Comparison of ENCODE assay signal across 13 cellular contexts in genomic region chr7:101885597-101885955, GRCh38.
A peak's percentile ranks its signal among the peaks of the same experiment; 100 is the strongest.
DNase-seq lines count a peak whose midpoint lies in the region; ATAC-seq and TF ChIP-seq lines count a peak whose summit lies in the region.
"Had no signal": no experiment of that assay in that cellular context is flagged by ENCODE, and none has a peak within 500 bp of the region (broad histone marks: within the 10 kb centered on the region; RNA-seq: fewer than 3 reads in every experiment).

No MANE protein-coding gene starts in this region.

- H3K27me3 Mint-ChIP-seq in Calu3 (ENCODE audit: unreplicated experiment) (no peaks in the 10 kb centered on the region), WTC11 (ENCODE audit: low read depth) (no peaks in the 10 kb centered on the region)

- H3K9me3 ChIP-seq in lower lobe of right lung, result no peaks in the 10 kb centered on the region
- H3K9me3 ChIP-seq in stomach, result no peaks in the 10 kb centered on the region
- H3K9me3 ChIP-seq: BE2C, SK-N-SH had no signal

- BruUV-seq in Calu3 (replicated peaks; lab: Mats Ljungman, UMichigan), result no TSS peak

- peaks cover 8% of the 10 kb centered on the region for H3K36me3 Mint-ChIP-seq in Calu3 (ENCODE audit: insufficient read depth, unreplicated experiment)
- no peaks in the 10 kb centered on the region for H3K36me3 Mint-ChIP-seq in WTC11

- TF ChIP-seq EP300 in stomach (IDR thresholded peaks at IDR 0.05), result no peak

- CTCF ChIA-PET in Calu3 (lab: Charles Lee), result no interaction called here
- CTCF ChIA-PET in WTC11 (lab: Charles Lee), result interaction anchor here (1.2 kb wide), 2 partner anchors 15 kb away, joined by 4 read pairs; no protein-coding TSS in a partner anchor

- H3K36me3 ChIP-seq in lower lobe of right lung (no peaks in the 10 kb centered on the region), stomach (no peaks in the 10 kb centered on the region)
- H3K36me3 ChIP-seq: BE2C had no signal

- no peak for ATAC-seq in WTC11
- ATAC-seq in lower lobe of right lung, result no peak
- ATAC-seq in GM19397 (IDR thresholded peaks at IDR 0.05; ENCODE audit: unreplicated experiment), result no peak
- ATAC-seq in GM21529 (IDR thresholded peaks at IDR 0.05; ENCODE audit: unreplicated experiment), result no peak
- ATAC-seq: HCT116 had no signal

- no peak for DNase-seq in Calu3
- DNase-seq in WTC11 (ENCODE audit: low spot score), result no peak
- DNase-seq in lower lobe of right lung, result peak; percentile 44
- peak; percentile 35 for DNase-seq in stomach
- no peak for DNase-seq in cerebellum (ENCODE audit: low spot score)
- DNase-seq in RKO (ENCODE audit: low spot score), result no peak
- DNase-seq: BE2C, NCI-H1417 treated with DMSO at 0.1 percent for 48 hours, SK-N-SH had no signal

- H3K4me3 ChIP-seq in lower lobe of right lung (no peak overlapping the region), stomach (no peak overlapping the region)

- POLR2A ChIA-PET in WTC11 (lab: Charles Lee), result no interaction called here

- H3K4me1 ChIP-seq in lower lobe of right lung (peaks cover 55% of the 10 kb centered on the region), stomach (peaks cover 40 to 91% (median 66%) of the 10 kb centered on the region in 4 donors)

- no peak for TF ChIP-seq CTCF in Calu3 (IDR thresholded peaks at IDR 0.05; ENCODE audit: unreplicated experiment)
- no peak for TF ChIP-seq CTCF in WTC11 (IDR thresholded peaks at IDR 0.05)
- no peak for TF ChIP-seq CTCF in lower lobe of right lung (IDR thresholded peaks at IDR 0.05)
- TF ChIP-seq CTCF in stomach (IDR thresholded peaks at IDR 0.05), result no peak

- H3K4me3 Mint-ChIP-seq in Calu3 (ENCODE audit: low read depth, unreplicated experiment) (no peak overlapping the region), WTC11 (no peak overlapping the region)
- H3K4me3 Mint-ChIP-seq: nephron had no signal

- no peaks in the 10 kb centered on the region for H3K27me3 ChIP-seq in lower lobe of right lung (ENCODE audit: low read depth)
- H3K27me3 ChIP-seq in stomach, result no peaks in the 10 kb centered on the region
- H3K27me3 ChIP-seq: BE2C had no signal

- H3K4me1 Mint-ChIP-seq in Calu3 (ENCODE audit: low read depth, unreplicated experiment) (peaks cover 38% of the 10 kb centered on the region), WTC11 (peaks cover 61% of the 10 kb centered on the region)

- intact Hi-C loops in Calu3 (cut with micrococcal nuclease; ENCODE audit: unreplicated experiment), result no loop called here
- intact Hi-C loops in lower lobe of right lung (cut with DNase I), result no loop called here
- intact Hi-C loops in stomach (cut with DNase I; ENCODE audit: low total_unique reads), result loop anchor here (10.0 kb wide), 1 partner anchor 49 kb away; no protein-coding TSS in a partner anchor

- H3K9me3 Mint-ChIP-seq in Calu3 (ENCODE audit: low read depth, unreplicated experiment), result no peaks in the 10 kb centered on the region
- no peaks in the 10 kb centered on the region for H3K9me3 Mint-ChIP-seq in WTC11
- H3K9me3 Mint-ChIP-seq: nephron had no signal

- no peak for TF ChIP-seq POLR2A in stomach (IDR thresholded peaks at IDR 0.05)

- peak overlapping the region; percentile 50 for H3K27ac Mint-ChIP-seq in Calu3 (ENCODE audit: unreplicated experiment)
- H3K27ac Mint-ChIP-seq in WTC11, result peak overlapping the region; percentile 84; the same call in 1 of the 2 replicates

- 29 to 52% (median 44%) methylated on average over 12 of the region's 12 CpGs for WGBS in stomach, 5 donors

- H3K27ac ChIP-seq in lower lobe of right lung (no peak overlapping the region), stomach (peak overlapping the region in 4 of 5 donors; percentile 43 to 90 (median 59))

TF ChIP-seq in WTC11, 78 proteins besides CTCF, POLR2A, EP300 and RAD21:
- no peak for TF ChIP-seq HMGA2 (CRISPR knock-in tag; IDR thresholded peaks at IDR 0.05)
- TF ChIP-seq ZNF121 (CRISPR knock-in tag; IDR thresholded peaks at IDR 0.05), result no peak
- no peak for TF ChIP-seq EMX1 (CRISPR knock-in tag; IDR thresholded peaks at IDR 0.05)
- TF ChIP-seq ZBTB43 (CRISPR knock-in tag; IDR thresholded peaks at IDR 0.05), result no peak
- no peak for TF ChIP-seq TEAD1 (CRISPR knock-in tag; IDR thresholded peaks at IDR 0.05)
- TF ChIP-seq JUN (CRISPR knock-in tag; IDR thresholded peaks at IDR 0.05), result no peak
- TF ChIP-seq ZNF219 (CRISPR knock-in tag; IDR thresholded peaks at IDR 0.05; ENCODE audit: borderline replicate concordance), result no peak
- TF ChIP-seq NR1H2 (CRISPR knock-in tag; IDR thresholded peaks at IDR 0.05), result no peak
- no peak for TF ChIP-seq ZNF232 (CRISPR knock-in tag; IDR thresholded peaks at IDR 0.05)
- TF ChIP-seq ZMAT4 (CRISPR knock-in tag; IDR thresholded peaks at IDR 0.05), result no peak
- no peak for TF ChIP-seq AR (CRISPR knock-in tag; IDR thresholded peaks at IDR 0.05)
- no peak for TF ChIP-seq FOXJ3 (CRISPR knock-in tag; IDR thresholded peaks at IDR 0.05; ENCODE audit: borderline replicate concordance)
- TF ChIP-seq ATF1 (CRISPR knock-in tag; IDR thresholded peaks at IDR 0.05), result no peak
- no peak for TF ChIP-seq KAT7 (CRISPR knock-in tag; IDR thresholded peaks at IDR 0.05; ENCODE audit: borderline replicate concordance)
- no peak for TF ChIP-seq TP53 (CRISPR knock-in tag; IDR thresholded peaks at IDR 0.05)
- no peak for TF ChIP-seq ZSCAN18 (CRISPR knock-in tag; IDR thresholded peaks at IDR 0.05)
- TF ChIP-seq MAX (CRISPR knock-in tag; IDR thresholded peaks at IDR 0.05), result no peak

Comparison
In these comparisons a context has a peak if more than half of its experiments do, and no peak if none do; other contexts are left out.
1. DNase-seq: peak in lower lobe of right lung (single experiment) and stomach (single experiment); none in Calu3 (single experiment), WTC11 (single experiment), cerebellum (single experiment) and RKO (single experiment).